In genomic region chr2:208179028-208179609, GRCh38 we compare ENCODE assay signal across 1 cellular context.
A peak's percentile ranks its signal among the peaks of the same experiment; 100 is the strongest.
TF ChIP-seq lines count a peak whose summit lies in the region.

No MANE protein-coding gene starts in this region.

TF ChIP-seq in GM12878, 131 proteins besides CTCF, POLR2A, EP300 and RAD21:
- TF ChIP-seq, protein P1, sequence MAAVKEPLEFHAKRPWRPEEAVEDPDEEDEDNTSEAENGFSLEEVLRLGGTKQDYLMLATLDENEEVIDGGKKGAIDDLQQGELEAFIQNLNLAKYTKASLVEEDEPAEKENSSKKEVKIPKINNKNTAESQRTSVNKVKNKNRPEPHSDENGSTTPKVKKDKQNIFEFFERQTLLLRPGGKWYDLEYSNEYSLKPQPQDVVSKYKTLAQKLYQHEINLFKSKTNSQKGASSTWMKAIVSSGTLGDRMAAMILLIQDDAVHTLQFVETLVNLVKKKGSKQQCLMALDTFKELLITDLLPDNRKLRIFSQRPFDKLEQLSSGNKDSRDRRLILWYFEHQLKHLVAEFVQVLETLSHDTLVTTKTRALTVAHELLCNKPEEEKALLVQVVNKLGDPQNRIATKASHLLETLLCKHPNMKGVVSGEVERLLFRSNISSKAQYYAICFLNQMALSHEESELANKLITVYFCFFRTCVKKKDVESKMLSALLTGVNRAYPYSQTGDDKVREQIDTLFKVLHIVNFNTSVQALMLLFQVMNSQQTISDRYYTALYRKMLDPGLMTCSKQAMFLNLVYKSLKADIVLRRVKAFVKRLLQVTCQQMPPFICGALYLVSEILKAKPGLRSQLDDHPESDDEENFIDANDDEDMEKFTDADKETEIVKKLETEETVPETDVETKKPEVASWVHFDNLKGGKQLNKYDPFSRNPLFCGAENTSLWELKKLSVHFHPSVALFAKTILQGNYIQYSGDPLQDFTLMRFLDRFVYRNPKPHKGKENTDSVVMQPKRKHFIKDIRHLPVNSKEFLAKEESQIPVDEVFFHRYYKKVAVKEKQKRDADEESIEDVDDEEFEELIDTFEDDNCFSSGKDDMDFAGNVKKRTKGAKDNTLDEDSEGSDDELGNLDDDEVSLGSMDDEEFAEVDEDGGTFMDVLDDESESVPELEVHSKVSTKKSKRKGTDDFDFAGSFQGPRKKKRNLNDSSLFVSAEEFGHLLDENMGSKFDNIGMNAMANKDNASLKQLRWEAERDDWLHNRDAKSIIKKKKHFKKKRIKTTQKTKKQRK (IDR thresholded peaks at IDR 0.05; ENCODE audit: low read depth, low read length) = no peak
- no peak for TF ChIP-seq CHD2 (IDR thresholded peaks at IDR 0.05; ENCODE audit: borderline replicate concordance, low read depth, low read length)
- TF ChIP-seq CBX5 (IDR thresholded peaks at IDR 0.05; ENCODE audit: low read depth) = no peak
- TF ChIP-seq GABPA (IDR thresholded peaks at IDR 0.05; ENCODE audit: low read depth) = no peak
- 0 out of 2 replicates have a peak, but pooled peaks have one; percentile 49 for TF ChIP-seq ZNF24 (IDR thresholded peaks at IDR 0.05)
- TF ChIP-seq, protein P2, sequence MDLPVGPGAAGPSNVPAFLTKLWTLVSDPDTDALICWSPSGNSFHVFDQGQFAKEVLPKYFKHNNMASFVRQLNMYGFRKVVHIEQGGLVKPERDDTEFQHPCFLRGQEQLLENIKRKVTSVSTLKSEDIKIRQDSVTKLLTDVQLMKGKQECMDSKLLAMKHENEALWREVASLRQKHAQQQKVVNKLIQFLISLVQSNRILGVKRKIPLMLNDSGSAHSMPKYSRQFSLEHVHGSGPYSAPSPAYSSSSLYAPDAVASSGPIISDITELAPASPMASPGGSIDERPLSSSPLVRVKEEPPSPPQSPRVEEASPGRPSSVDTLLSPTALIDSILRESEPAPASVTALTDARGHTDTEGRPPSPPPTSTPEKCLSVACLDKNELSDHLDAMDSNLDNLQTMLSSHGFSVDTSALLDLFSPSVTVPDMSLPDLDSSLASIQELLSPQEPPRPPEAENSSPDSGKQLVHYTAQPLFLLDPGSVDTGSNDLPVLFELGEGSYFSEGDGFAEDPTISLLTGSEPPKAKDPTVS (IDR thresholded peaks at IDR 0.05; ENCODE audit: low read depth, low read length) = no peak
- TF ChIP-seq CEBPB (IDR thresholded peaks at IDR 0.05; ENCODE audit: borderline replicate concordance in 1 of 2, low read depth in 2 of 2, low read length in 2 of 2) = no peak
- no peak for TF ChIP-seq RB1 (IDR thresholded peaks at IDR 0.05; ENCODE audit: borderline replicate concordance)
TF ChIP-seq in GM12878: peak in this region for 1.
